In the genomic region with DNA sequence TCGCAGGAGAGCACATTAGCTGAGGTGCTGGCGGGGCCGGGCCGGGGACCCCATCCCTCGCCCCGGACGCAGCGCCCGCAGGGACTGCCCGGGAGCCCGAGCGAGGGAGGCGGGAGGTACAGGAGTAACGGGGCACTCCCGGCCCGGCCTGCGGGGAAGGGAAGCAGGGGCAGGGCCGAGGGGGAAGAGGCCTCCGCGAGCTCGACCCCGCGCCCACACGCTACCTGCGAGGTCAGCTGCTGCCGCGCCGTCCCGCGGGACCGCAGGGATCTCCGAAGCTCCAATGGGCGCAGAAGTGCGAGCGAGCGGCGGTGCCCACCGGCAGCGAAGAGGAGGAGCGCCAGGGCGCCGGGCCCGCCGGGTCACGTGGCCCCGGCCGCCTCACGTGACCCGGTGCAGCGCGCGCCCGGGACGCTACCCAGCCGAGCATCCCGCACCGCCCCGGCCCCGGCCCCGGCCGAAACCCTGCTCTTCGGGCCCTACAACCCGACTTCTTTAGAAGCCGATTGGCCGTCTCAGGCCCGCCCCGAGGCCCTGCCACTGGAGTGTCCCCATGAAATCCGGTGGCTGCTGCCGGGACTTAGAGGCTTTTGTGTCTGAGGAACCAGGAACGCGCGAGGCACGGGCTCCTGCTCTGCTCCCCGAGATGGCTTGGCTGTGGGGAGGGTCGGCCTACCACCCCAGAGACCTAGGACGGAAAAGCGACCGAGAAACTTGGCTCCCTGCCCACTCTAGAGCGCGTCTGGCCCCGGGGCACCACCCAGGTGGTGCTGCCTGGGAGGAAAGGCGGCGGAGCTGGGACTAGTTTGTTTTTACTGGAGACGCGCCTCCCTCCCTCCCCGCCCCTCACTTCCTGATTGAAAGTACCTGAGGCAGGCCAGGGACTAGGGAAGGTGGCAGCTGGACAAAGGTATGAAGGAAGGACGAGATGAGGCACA, we compare ENCODE assay signal across 8 cellular contexts. TPM values are rescaled to one million over a fixed set of nuclear protein-coding genes. Genes with fewer than 3 reads are reported as not detected.
DNase-seq lines count a peak whose midpoint lies in the region; ATAC-seq, FAIRE-seq and TF ChIP-seq lines count a peak whose summit lies in the region.

TSS of gene RCBTB1 (minus strand) at position 339 of the 938 bp plus-strand sequence. CDS start 18,279 bp downstream, outside the sequence.

- H3K4me1 ChIP-seq in HepG2 (ENCODE audit: insufficient read depth, low read length): peaks cover 61% of the 10 kb centered on the region

- peak; percentile 34 to 62; a peak in 3 of 4 replicates for TF ChIP-seq POLR2A in HepG2 (IDR thresholded peaks at IDR 0.05; ENCODE audit: insufficient read depth in 1 of 2, low read depth in 2 of 2, low read length in 2 of 2)

- no TSS peak for BruUV-seq in HepG2 (replicated peaks; lab: Mats Ljungman, UMichigan)

- no peak for TF ChIP-seq RAD21 in HepG2 (CRISPR knock-in tag; IDR thresholded peaks at IDR 0.05)

- TF ChIP-seq EP300 in HepG2 (IDR thresholded peaks at IDR 0.05; ENCODE audit: low read depth in 2 of 2, low read length in 2 of 2): no peak
- no peak for TF ChIP-seq EP300 in HepG2 (CRISPR knock-in tag; IDR thresholded peaks at IDR 0.05; ENCODE audit: borderline replicate concordance)

- peak within 1 kb of the TSS; percentile 78 for H3K9ac ChIP-seq in HepG2 (ENCODE audit: insufficient read depth, low read depth, low read length)

- CTCF ChIA-PET in HepG2 (lab: Yijun Ruan, JAX; ENCODE audit: low intra/inter-chr PET ratio, low total read pairs): no interaction called here

- peaks cover 0 to 11% of the 10 kb centered on the region in 2 experiments; a peak in 3 of 5 replicates for H3K36me3 ChIP-seq in HepG2 (replicated peaks in 1 of 2; ENCODE audit: control insufficient read depth in 1 of 2, insufficient read depth in 2 of 2, low read length in 2 of 2)

- ATAC-seq in GM18868 (IDR thresholded peaks at IDR 0.05; ENCODE audit: unreplicated experiment): peak; percentile 92
- ATAC-seq in HG03097 (IDR thresholded peaks at IDR 0.05; ENCODE audit: low FRiP score, unreplicated experiment): peak; percentile 92
- ATAC-seq in HepG2: peak; percentile 92

- peak within 1 kb of the TSS; percentile 69 for H3K27ac ChIP-seq in HepG2 (ENCODE audit: extremely low read length, insufficient read depth, low read length)

- no peaks in the 10 kb centered on the region; a peak in 1 of 5 replicates for H3K27me3 ChIP-seq in HepG2 (ENCODE audit: control insufficient read depth in 1 of 2, insufficient read depth in 2 of 2, low read length in 2 of 2)

- no peaks in the 10 kb centered on the region for H3K9me3 ChIP-seq in HepG2 (ENCODE audit: low read length)

- peak within 1 kb of the TSS; percentile 90 for H2AFZ ChIP-seq in HepG2 (ENCODE audit: low read length)

- DNase-seq in AG08396 (ENCODE audit: low spot score) (peak; percentile 97), NCI-H446 (lab: John Stamatoyannopoulos, UW) (peak; percentile 3 to 46), dermis microvascular lymphatic vessel endothelial cell (ENCODE audit: low read depth in 2 of 2) (peak in 1 of 2 donors; percentile 75), HepG2 (ENCODE audit: low spot score) (peak; percentile 52)
- DNase-seq in activated CD4-positive, alpha-beta T cell treated with anti-CD3 and anti-CD28 coated beads, Interleukin-2, amount 50 U/mL, for 1 hour: peak; percentile 62
- DNase-seq in stimulated activated CD4-positive, alpha-beta T cell treated with anti-CD3 and anti-CD28 coated beads, Interleukin-2, amount 100 ng/mL, for 48 hours: peak; percentile 53 to 64

- in situ Hi-C loops in HepG2 (cut with HindIII; ENCODE audit: extremely low pct_ligation_motif_present, low pct_unique_long_range_greater_than_20kb): no loop called here

- peak within 1 kb of the TSS; percentile 82 to 93 (median 89) for H3K4me3 ChIP-seq in HepG2 (replicated peaks in 1 of 3; ENCODE audit: insufficient read depth in 1 of 3, low read depth in 2 of 3, low read length in 3 of 3)

- FAIRE-seq in HepG2 (lab: Jason Lieb, UNC): no peak

- POLR2A ChIA-PET in HepG2 (lab: Yijun Ruan, JAX): interaction anchor here (0.9 to 3.1 kb wide), 11 partner anchors 9 to 207 kb away, joined by 3 to 15 read pairs (median 5); partner anchors contain the start of genes CAB39L, KPNA3, PHF11 and SETDB2

- intact Hi-C loops in HepG2 (cut with micrococcal nuclease; ENCODE audit: unreplicated experiment): loop anchor here (1.0 to 2.0 kb wide), 2 partner anchors 25 to 37 kb away; no protein-coding TSS in a partner anchor

- H3K79me2 ChIP-seq in HepG2 (ENCODE audit: insufficient read depth, low read length): peaks cover 17% of the 10 kb centered on the region

- H4K20me1 ChIP-seq in HepG2 (ENCODE audit: insufficient read depth, low read length): no peaks in the 10 kb centered on the region

- no peak; the same call in 1 of the 2 replicates for TF ChIP-seq CTCF in HepG2 (CRISPR knock-in tag; IDR thresholded peaks at IDR 0.05)

- WGBS in HepG2 (ENCODE audit: low lambda C conversion rate): 0% methylated on average over 30 of the region's 87 CpGs

- H3K4me2 ChIP-seq in HepG2 (ENCODE audit: low read depth, low read length): peak within 1 kb of the TSS; percentile 100

TF ChIP-seq in HepG2, 621 proteins besides CTCF, POLR2A, EP300 and RAD21 (continues in another document):
- TF ChIP-seq SP2 (CRISPR knock-in tag; IDR thresholded peaks at IDR 0.05): peak; percentile 40; the same call in 1 of the 2 replicates
- no peak for TF ChIP-seq NBN (conservative IDR thresholded peaks at IDR 0.05)
- 0 out of 2 replicates have a peak, but pooled peaks have one; percentile 40 for TF ChIP-seq ZSCAN12 (CRISPR knock-in tag; IDR thresholded peaks at IDR 0.05)
- TF ChIP-seq HNRNPK (IDR thresholded peaks at IDR 0.05; ENCODE audit: low read depth, low read length, poor library complexity, severe bottlenecking): peak; percentile 12
- TF ChIP-seq MAF1 (CRISPR knock-in tag; IDR thresholded peaks at IDR 0.05; ENCODE audit: borderline replicate concordance): 0 out of 2 replicates have a peak, but pooled peaks have one; percentile 25
- TF ChIP-seq, protein P1, sequence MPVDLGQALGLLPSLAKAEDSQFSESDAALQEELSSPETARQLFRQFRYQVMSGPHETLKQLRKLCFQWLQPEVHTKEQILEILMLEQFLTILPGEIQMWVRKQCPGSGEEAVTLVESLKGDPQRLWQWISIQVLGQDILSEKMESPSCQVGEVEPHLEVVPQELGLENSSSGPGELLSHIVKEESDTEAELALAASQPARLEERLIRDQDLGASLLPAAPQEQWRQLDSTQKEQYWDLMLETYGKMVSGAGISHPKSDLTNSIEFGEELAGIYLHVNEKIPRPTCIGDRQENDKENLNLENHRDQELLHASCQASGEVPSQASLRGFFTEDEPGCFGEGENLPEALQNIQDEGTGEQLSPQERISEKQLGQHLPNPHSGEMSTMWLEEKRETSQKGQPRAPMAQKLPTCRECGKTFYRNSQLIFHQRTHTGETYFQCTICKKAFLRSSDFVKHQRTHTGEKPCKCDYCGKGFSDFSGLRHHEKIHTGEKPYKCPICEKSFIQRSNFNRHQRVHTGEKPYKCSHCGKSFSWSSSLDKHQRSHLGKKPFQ (CRISPR knock-in tag; IDR thresholded peaks at IDR 0.05; ENCODE audit: insufficient replicate concordance): peak; percentile 32
- 0 out of 2 replicates have a peak, but pooled peaks have one; percentile 76 for TF ChIP-seq FUBP1 (CRISPR knock-in tag; IDR thresholded peaks at IDR 0.05; ENCODE audit: borderline replicate concordance)
- 0 out of 2 replicates have a peak, but pooled peaks have one; percentile 24 for TF ChIP-seq ZNF724P (CRISPR knock-in tag; IDR thresholded peaks at IDR 0.05; ENCODE audit: borderline replicate concordance)
- 0 out of 2 replicates have a peak, but pooled peaks have one; percentile 47 for TF ChIP-seq ZC3H13 (CRISPR knock-in tag; IDR thresholded peaks at IDR 0.05)
- TF ChIP-seq ZNF615 (CRISPR knock-in tag; IDR thresholded peaks at IDR 0.05; ENCODE audit: borderline replicate concordance): no peak

RNA-seq across cellular contexts. Expression of gene RCBTB1, which starts in this region (rescaled TPM):
- total RNA-seq in dermis microvascular lymphatic vessel endothelial cell: 18.6 and 30.1 TPM in 2 replicates
- 21.6 and 28.3 TPM in 2 replicates for total RNA-seq in HepG2 (2016; rRNA removed; fragmentation: Illumina TruSeq; extraction: Trizol)
- 3.2 and 3.7 TPM in 2 replicates for total RNA-seq in HepG2 (2016; cell fraction: cytosol; rRNA removed; fragmentation: Illumina TruSeq; extraction: Trizol; ENCODE audit: low read depth)
- 21.1 and 26.2 TPM in 2 replicates for total RNA-seq in HepG2 (2016; cell fraction: insoluble cytoplasmic fraction; rRNA removed; fragmentation: Illumina TruSeq; extraction: Trizol)
- total RNA-seq in HepG2 (2016; cell fraction: membrane; rRNA removed; fragmentation: Illumina TruSeq; extraction: Trizol): 12.9 and 13.0 TPM in 2 replicates
- total RNA-seq in HepG2 (2016; cell fraction: nucleus; rRNA removed; fragmentation: Illumina TruSeq; extraction: Trizol): 21.1 and 23.4 TPM in 2 replicates
- 11.0 and 13.4 TPM in 2 replicates for polyA plus RNA-seq in HepG2 (2011; rRNA removed)
- 6.5 and 8.7 TPM in 2 replicates for polyA plus RNA-seq in HepG2 (2011; cell fraction: cytosol; rRNA removed)
- polyA plus RNA-seq in HepG2 (2011; cell fraction: nucleus; rRNA removed): 11.5 and 13.2 TPM in 2 replicates
- 12.5 and 13.4 TPM in 2 replicates for polyA plus RNA-seq in HepG2 (2012)
- polyA plus RNA-seq in HepG2 (2016; cell fraction: cytosol; fragmentation: Illumina TruSeq; extraction: Trizol; ENCODE audit: low read depth): 1.7 and 1.8 TPM in 2 replicates
- 24.7 and 26.7 TPM in 2 replicates for polyA plus RNA-seq in HepG2 (2016; cell fraction: insoluble cytoplasmic fraction; fragmentation: Illumina TruSeq; extraction: Trizol; ENCODE audit: low read depth)
- polyA plus RNA-seq in HepG2 (2016; cell fraction: membrane; fragmentation: Illumina TruSeq; extraction: Trizol; ENCODE audit: low read depth): 7.0 and 7.6 TPM in 2 replicates
- 36.4 and 40.4 TPM in 2 replicates for polyA plus RNA-seq in HepG2 (2016; cell fraction: nucleus; fragmentation: Illumina TruSeq; extraction: Trizol; ENCODE audit: insufficient read depth, low read depth)
- polyA minus RNA-seq in HepG2 (2011; rRNA and poly(A)+ RNA removed; ENCODE audit: low replicate concordance): 5.9 and 18.2 TPM in 2 replicates
- polyA minus RNA-seq in HepG2 (2011; cell fraction: cytosol; rRNA and poly(A)+ RNA removed): 8.4 and 9.7 TPM in 2 replicates
- 17.5 and 20.1 TPM in 2 replicates for polyA minus RNA-seq in HepG2 (2011; cell fraction: nucleus; rRNA and poly(A)+ RNA removed)
